In the genomic region with DNA sequence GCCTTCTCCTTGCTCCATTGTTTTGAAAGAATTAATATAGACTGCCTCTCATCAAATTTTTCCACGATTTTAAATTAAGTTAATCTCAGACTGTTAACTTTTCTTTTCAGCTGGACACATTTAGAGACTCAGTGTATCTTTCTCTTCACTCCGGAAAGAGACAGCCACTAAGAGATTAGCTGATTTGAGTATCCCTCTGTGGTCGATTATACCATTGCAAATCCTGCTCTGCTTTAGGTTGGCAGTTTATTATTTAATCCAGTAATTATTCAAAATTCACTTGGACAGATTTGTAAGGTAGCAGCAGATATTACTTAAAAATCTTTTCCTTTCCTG, we compare ENCODE assay signal across 8 cellular contexts. TPM values are rescaled to one million over a fixed set of nuclear protein-coding genes. Genes with fewer than 3 reads are reported as not detected.
DNase-seq lines count a peak whose midpoint lies in the region; ATAC-seq and TF ChIP-seq lines count a peak whose summit lies in the region.

No MANE protein-coding gene starts in this region.

- H3K27me3 ChIP-seq in cardiac muscle cell (peaks cover 11% of the 10 kb centered on the region), ascending aorta (no peaks in the 10 kb centered on the region), right lobe of liver (no peaks in the 10 kb centered on the region), upper lobe of right lung (no peaks in the 10 kb centered on the region)

- H3K27ac ChIP-seq in cardiac muscle cell (peak overlapping the region; percentile 97), ascending aorta (peak overlapping the region; percentile 90 to 98), right lobe of liver (peak overlapping the region; percentile 90 to 96 (median 95)), upper lobe of right lung (peak overlapping the region; percentile 97)

- no peak for TF ChIP-seq POLR2A in right lobe of liver (IDR thresholded peaks at IDR 0.05)

- DNase-seq in cardiac muscle cell (ENCODE audit: low read depth in 1 of 2, low spot score in 1 of 2) (no peak), Right ventricle myocardium superior (no peak), ascending aorta (ENCODE audit: low spot score in 2 of 2) (no peak), right lobe of liver (no peak), upper lobe of right lung (no peak), NCI-H774 (lab: John Stamatoyannopoulos, UW) (no peak), GM19240 (ENCODE audit: insufficient read length, low spot score) (no peak)

- intact Hi-C loops in Right ventricle myocardium superior (cut with DNase I) = loop anchor here (10.0 kb wide), 1 partner anchor 78 kb away; no protein-coding TSS in a partner anchor
- intact Hi-C loops in ascending aorta (cut with DNase I) = loop anchor here (1.0 to 10.0 kb wide), 4 partner anchors 30 to 1608 kb away; partner anchors contain the start of genes IRAK4, PUS7L and TMEM117
- intact Hi-C loops in right lobe of liver (cut with DNase I) = no loop called here
- intact Hi-C loops in upper lobe of right lung (cut with DNase I) = no loop called here

- H3K4me1 ChIP-seq in cardiac muscle cell (ENCODE audit: low read depth) (peaks cover 9% of the 10 kb centered on the region), ascending aorta (peaks cover 0 to 9% of the 10 kb centered on the region in 2 donors), right lobe of liver (peaks cover 0 to 16% (median 3%) of the 10 kb centered on the region in 4 donors), upper lobe of right lung (peaks cover 25% of the 10 kb centered on the region)

- H3K4me3 ChIP-seq in cardiac muscle cell (peak overlapping the region; percentile 90), ascending aorta (peak overlapping the region; percentile 91 to 99), right lobe of liver (peak overlapping the region; percentile 84 to 91 (median 84)), upper lobe of right lung (peak overlapping the region; percentile 85)

- H3K36me3 ChIP-seq in cardiac muscle cell = peaks cover 10% of the 10 kb centered on the region
- peaks cover 1 to 13% of the 10 kb centered on the region in 2 donors for H3K36me3 ChIP-seq in ascending aorta
- H3K36me3 ChIP-seq in right lobe of liver = peaks cover 0 to 13% (median 0%) of the 10 kb centered on the region in 4 donors
- H3K36me3 ChIP-seq in upper lobe of right lung = peaks cover 12% of the 10 kb centered on the region

- no peak for ATAC-seq in Right ventricle myocardium superior (ENCODE audit: poor library complexity)
- no peak for ATAC-seq in right lobe of liver
- no peak for ATAC-seq in upper lobe of right lung
- no peak for ATAC-seq in HG03378 (IDR thresholded peaks at IDR 0.05; ENCODE audit: unreplicated experiment)

- H3K9me3 ChIP-seq in cardiac muscle cell (ENCODE audit: low read depth) (no peaks in the 10 kb centered on the region), ascending aorta (no peaks in the 10 kb centered on the region), right lobe of liver (no peaks in the 10 kb centered on the region), upper lobe of right lung (no peaks in the 10 kb centered on the region)

- TF ChIP-seq CTCF in cardiac muscle cell (IDR thresholded peaks at IDR 0.05; ENCODE audit: low read depth, low read length) (no peak), ascending aorta (IDR thresholded peaks at IDR 0.05) (no peak), right lobe of liver (IDR thresholded peaks at IDR 0.05) (no peak), upper lobe of right lung (IDR thresholded peaks at IDR 0.05) (no peak)

- WGBS in right lobe of liver (ENCODE audit: insufficient coverage, low coverage, low lambda C conversion rate, missing lambda C conversion rate) = 1% methylated on average over 3 of the region's 3 CpGs

RNA-seq across cellular contexts. Expression of gene TWF1, which starts 0.6 kb away (rescaled TPM):
- total RNA-seq in cardiac muscle cell = 31.2 and 31.6 TPM in 2 replicates
- polyA plus RNA-seq in cardiac muscle cell = 28.7 and 31.6 TPM in 2 replicates
- total RNA-seq in Right ventricle myocardium superior = 11.9 TPM
- total RNA-seq in ascending aorta = 67.2 TPM
- total RNA-seq in right lobe of liver = 10 to 100 TPM; 28.6 to 52.9 (median 43.5) TPM
- 52.1 TPM for total RNA-seq in upper lobe of right lung

RNA-seq across cellular contexts. Expression of gene TMEM117, which starts 29.2 kb away (rescaled TPM):
- 12.7 and 21.0 TPM in 2 replicates for total RNA-seq in cardiac muscle cell
- 12.1 and 18.0 TPM in 2 replicates for polyA plus RNA-seq in cardiac muscle cell
- total RNA-seq in Right ventricle myocardium superior = 5.8 TPM
- total RNA-seq in ascending aorta = 0.43 TPM
- 10 to 100 TPM in 1 of 6 experiments, 1 to 10 TPM in 5; 2.4 to 15.3 (median 3.1) TPM for total RNA-seq in right lobe of liver
- 4.6 TPM for total RNA-seq in upper lobe of right lung

RNA-seq across cellular contexts. Expression of gene IRAK4, which starts 48.0 kb away (rescaled TPM):
- total RNA-seq in cardiac muscle cell = 0.21 TPM in 1 of 2 replicates, not detected in the other
- polyA plus RNA-seq in cardiac muscle cell = not detected in 2 replicates
- 5.3 TPM for total RNA-seq in Right ventricle myocardium superior
- total RNA-seq in ascending aorta = 7.3 TPM
- 10 to 100 TPM in 2 of 6 experiments, 1 to 10 TPM in 4; 6.5 to 16.0 (median 9.3) TPM for total RNA-seq in right lobe of liver
- total RNA-seq in upper lobe of right lung = 18.4 TPM

RNA-seq across cellular contexts. Expression of gene PUS7L, which starts 48.1 kb away (rescaled TPM):
- total RNA-seq in cardiac muscle cell (0.11 TPM in 1 of 2 replicates, not detected in the other), Right ventricle myocardium superior (3.7 TPM), ascending aorta (2.4 TPM), right lobe of liver (1 to 10 TPM; 3.9 to 9.1 (median 5.0) TPM), upper lobe of right lung (11.7 TPM)
- 1.1 TPM in 1 of 2 replicates, not detected in the other for polyA plus RNA-seq in cardiac muscle cell

Comparison
In these comparisons a context has a peak if more than half of its experiments do, and no peak if none do; other contexts are left out.
1. intact Hi-C loops: an anchor here in Right ventricle myocardium superior (10.0 kb wide) and ascending aorta (1.0 to 10.0 kb wide); none called in right lobe of liver and upper lobe of right lung.